ENCODE assay signal across 1 cellular context in the genomic region with DNA sequence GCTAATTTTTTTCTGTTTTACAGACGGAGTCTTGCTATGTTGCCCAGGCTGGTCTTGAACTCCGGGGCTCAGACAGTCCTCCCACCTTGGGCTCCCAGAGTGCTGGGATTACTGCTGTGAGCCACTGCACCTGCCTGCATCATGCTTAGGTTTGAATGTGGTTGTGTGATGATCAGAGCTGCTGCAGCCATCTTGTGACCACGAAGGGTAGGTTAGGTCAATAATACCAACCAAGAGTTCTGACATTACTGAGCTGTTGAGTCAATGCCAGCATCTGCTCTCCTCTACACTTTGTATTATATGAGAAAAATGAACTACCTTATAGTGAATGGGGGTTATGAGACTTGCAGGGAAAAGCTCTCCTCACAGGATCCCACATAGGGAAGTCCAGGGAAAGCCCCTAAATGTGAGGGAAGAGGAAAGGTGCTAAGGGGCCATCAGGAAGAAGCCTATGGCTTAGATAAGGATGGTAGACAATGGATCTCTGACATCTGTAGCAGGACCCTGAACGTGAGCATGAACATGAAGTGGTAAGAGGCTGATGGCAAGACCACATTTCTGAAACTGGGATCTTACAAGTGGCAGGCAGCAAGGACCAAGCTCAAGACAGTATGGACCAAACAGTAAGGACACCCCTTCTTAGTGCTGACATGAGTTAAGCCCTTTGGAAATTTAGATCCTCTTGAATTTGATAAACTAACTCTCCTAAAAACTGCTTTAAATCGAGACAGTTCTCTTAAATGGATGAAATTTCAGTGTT.
TF ChIP-seq lines count a peak whose summit lies in the region.

No MANE protein-coding gene starts in this region.

TF ChIP-seq in endothelial cell of umbilical vein, 7 proteins besides CTCF, POLR2A, EP300 and RAD21:
- TF ChIP-seq EZH2 (IDR thresholded peaks at IDR 0.05; ENCODE audit: borderline replicate concordance, low read depth, low read length, severe bottlenecking) (no peak), FOS (IDR thresholded peaks at IDR 0.05; ENCODE audit: borderline replicate concordance, insufficient read depth, low read length) (no peak), JUN (IDR thresholded peaks at IDR 0.05; ENCODE audit: borderline replicate concordance, insufficient read depth, insufficient read length, low read depth) (no peak), POLR2AphosphoS5 (IDR thresholded peaks at IDR 0.05; ENCODE audit: insufficient read depth, low read depth, low read length) (no peak), GATA2 (IDR thresholded peaks at IDR 0.05; ENCODE audit: insufficient read depth, insufficient read length, low read depth, low read length) (no peak), MYC (IDR thresholded peaks at IDR 0.05; ENCODE audit: low read depth, low read length) (no peak)
- TF ChIP-seq, protein P1, sequence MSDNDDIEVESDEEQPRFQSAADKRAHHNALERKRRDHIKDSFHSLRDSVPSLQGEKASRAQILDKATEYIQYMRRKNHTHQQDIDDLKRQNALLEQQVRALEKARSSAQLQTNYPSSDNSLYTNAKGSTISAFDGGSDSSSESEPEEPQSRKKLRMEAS (IDR thresholded peaks at IDR 0.05; ENCODE audit: insufficient read depth, insufficient read length): no peak
